Comparison of ENCODE assay signal across 17 cellular contexts in the genomic region with DNA sequence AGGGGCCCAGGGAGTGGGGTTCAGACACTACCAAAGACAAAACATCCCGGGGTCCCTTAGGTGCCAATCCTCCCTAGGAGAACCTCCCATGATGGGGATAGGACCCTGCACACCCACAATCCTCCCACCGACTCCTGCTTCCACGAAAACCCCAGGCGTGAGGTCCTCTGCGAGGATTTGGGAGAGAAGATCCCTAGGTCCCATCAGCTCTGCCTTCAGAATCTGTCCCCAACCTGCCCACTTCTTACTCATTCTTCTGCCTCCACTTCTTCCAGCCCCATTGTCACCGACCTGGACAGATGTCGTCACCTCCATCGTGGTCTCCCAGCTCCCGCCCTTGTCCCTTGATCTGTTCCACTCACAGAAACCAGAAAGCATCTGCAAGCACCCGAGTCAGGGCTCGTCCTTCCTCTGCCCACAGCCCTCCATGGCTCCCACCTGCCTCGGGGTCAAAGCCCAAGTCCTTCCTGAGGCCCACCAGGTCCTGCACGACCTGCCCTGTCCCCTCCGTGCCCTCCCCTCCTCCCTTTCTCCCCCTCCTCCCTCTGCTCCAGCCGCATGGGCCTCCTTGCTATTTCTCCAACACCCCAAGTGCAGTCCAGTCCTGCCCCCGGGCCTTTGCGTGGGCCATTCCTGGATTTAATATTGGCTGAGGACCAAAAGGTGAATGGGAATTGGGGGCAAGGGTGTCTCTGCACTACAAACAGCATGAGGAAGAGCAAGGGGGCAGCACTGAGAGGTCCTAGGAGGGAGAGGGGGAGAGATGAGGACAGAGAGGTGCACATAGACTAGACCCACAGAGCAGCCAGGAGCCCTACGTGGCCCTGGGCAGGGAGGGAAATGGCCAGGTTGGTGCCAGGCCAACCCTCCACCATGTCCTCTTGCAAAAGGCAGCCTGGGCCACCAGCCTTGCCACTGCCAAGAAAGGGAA. TPM values are rescaled to one million over a fixed set of nuclear protein-coding genes. Genes with fewer than 3 reads are reported as not detected.
DNase-seq lines count a peak whose midpoint lies in the region; ATAC-seq and TF ChIP-seq lines count a peak whose summit lies in the region.
"Had no signal": no experiment of that assay in that cellular context is flagged by ENCODE, and none has a peak within 500 bp of the region (broad histone marks: within the 10 kb centered on the region; RNA-seq: fewer than 3 reads in every experiment).

No MANE protein-coding gene starts in this region.

- no peak overlapping the region for H2AK5ac ChIP-seq in mesenchymal stem cell (ENCODE audit: low read length, severe bottlenecking)

- H3K9me3 Mint-ChIP-seq in activated CD4-positive, alpha-beta T cell treated with anti-CD3 and anti-CD28 coated beads, Interleukin-2, amount 10 ng/mL, durations not matched to agents 7 days and 5 days, result no peaks in the 10 kb centered on the region
- H3K9me3 Mint-ChIP-seq: activated CD4-positive, alpha-beta T cell treated with anti-CD3 and anti-CD28 coated beads, Interleukin-2, amount 10 ng/mL, durations not matched to agents 24 days and 14 days had no signal

- TF ChIP-seq CTCF in GM12872 (IDR thresholded peaks at IDR 0.05; ENCODE audit: insufficient read depth, low read depth, low read length), result peak; percentile 18; the same call in 1 of the 3 replicates

- no peaks in the 10 kb centered on the region for H3K9me3 ChIP-seq in stomach smooth muscle (ENCODE audit: control insufficient read depth in 2 of 2, low read length in 2 of 2)
- no peaks in the 10 kb centered on the region for H3K9me3 ChIP-seq in mesenchymal stem cell (ENCODE audit: control insufficient read depth, low read length)
- H3K9me3 ChIP-seq: SJSA1 had no signal

- H3K36me3 ChIP-seq in stomach smooth muscle (ENCODE audit: control insufficient read depth in 2 of 2, insufficient read depth in 2 of 2, low read length in 2 of 2) (peaks cover 9 to 13% of the 10 kb centered on the region in 2 donors), mesenchymal stem cell (ENCODE audit: control insufficient read depth in 1 of 2, insufficient read depth in 2 of 2, low read depth in 1 of 2, low read length in 2 of 2) (peaks cover 19 to 31% of the 10 kb centered on the region in 2 experiments)

- H3K27me3 Mint-ChIP-seq in activated CD4-positive, alpha-beta T cell treated with anti-CD3 and anti-CD28 coated beads, Interleukin-2, amount 10 ng/mL, durations not matched to agents 7 days and 5 days, result peaks cover 13% of the 10 kb centered on the region

- H3K4me3 Mint-ChIP-seq in activated CD4-positive, alpha-beta T cell treated with anti-CD3 and anti-CD28 coated beads, Interleukin-2, amount 10 ng/mL, durations not matched to agents 7 days and 5 days, result no peak overlapping the region
- H3K4me3 Mint-ChIP-seq: activated CD4-positive, alpha-beta T cell treated with anti-CD3 and anti-CD28 coated beads, Interleukin-2, amount 10 ng/mL, durations not matched to agents 24 days and 14 days had no signal

- H3K4me3 ChIP-seq in stomach smooth muscle (ENCODE audit: low read length in 2 of 2) (peak overlapping the region in 1 of 2 donors; percentile 58), mesenchymal stem cell (ENCODE audit: insufficient read depth in 1 of 2, low read depth in 1 of 2, low read length in 2 of 2) (peak overlapping the region in 1 of 2 experiments; percentile 45)
- H3K4me3 ChIP-seq: SJSA1 had no signal

- POLR2A ChIA-PET in activated CD4-positive, alpha-beta T cell treated with anti-CD3 and anti-CD28 coated beads, Interleukin-2, amount 10 ng/mL, durations not matched to agents 7 days and 5 days (lab: Charles Lee), result no interaction called here

- no peak overlapping the region for H2BK15ac ChIP-seq in mesenchymal stem cell (ENCODE audit: low read depth, poor library complexity, severe bottlenecking)

- H3K4me1 Mint-ChIP-seq in activated CD4-positive, alpha-beta T cell treated with anti-CD3 and anti-CD28 coated beads, Interleukin-2, amount 10 ng/mL, durations not matched to agents 7 days and 5 days, result no peaks in the 10 kb centered on the region
- H3K4me1 Mint-ChIP-seq: activated CD4-positive, alpha-beta T cell treated with anti-CD3 and anti-CD28 coated beads, Interleukin-2, amount 10 ng/mL, durations not matched to agents 24 days and 14 days had no signal

- no peak overlapping the region for H2BK5ac ChIP-seq in mesenchymal stem cell (ENCODE audit: low read depth, low read length, poor library complexity, severe bottlenecking)

- H3K27ac Mint-ChIP-seq in activated CD4-positive, alpha-beta T cell treated with anti-CD3 and anti-CD28 coated beads, Interleukin-2, amount 10 ng/mL, durations not matched to agents 7 days and 5 days, result no peak overlapping the region
- H3K27ac Mint-ChIP-seq: activated CD4-positive, alpha-beta T cell treated with anti-CD3 and anti-CD28 coated beads, Interleukin-2, amount 10 ng/mL, durations not matched to agents 24 days and 14 days had no signal

- H3K4me1 ChIP-seq in stomach smooth muscle (ENCODE audit: control insufficient read depth, insufficient read depth, low read length), result peaks cover 52% of the 10 kb centered on the region
- peaks cover 39% of the 10 kb centered on the region for H3K4me1 ChIP-seq in mesenchymal stem cell (ENCODE audit: control insufficient read depth, insufficient read depth, low read depth, low read length)

- H3K27ac ChIP-seq in angular gyrus (ENCODE audit: low read depth, low read length), result peak overlapping the region; percentile 88
- H3K27ac ChIP-seq in stomach smooth muscle (ENCODE audit: low read length), result peak overlapping the region; percentile 18
- no peak overlapping the region for H3K27ac ChIP-seq in mesenchymal stem cell (ENCODE audit: low read length, poor library complexity, severe bottlenecking)
- H3K27ac ChIP-seq: parathyroid adenoma, SJSA1, spleen had no signal

- H4K8ac ChIP-seq in mesenchymal stem cell (ENCODE audit: low read length), result no peak overlapping the region

- 89% methylated on average over 18 of the region's 18 CpGs for WGBS in mesenchymal stem cell

- no peak overlapping the region for H4K91ac ChIP-seq in mesenchymal stem cell (ENCODE audit: low read length)

- no peak overlapping the region for H3K9ac ChIP-seq in stomach smooth muscle (ENCODE audit: low read length in 2 of 2)
- H3K9ac ChIP-seq in mesenchymal stem cell (ENCODE audit: low read length), result no peak overlapping the region
- H3K9ac ChIP-seq: parathyroid adenoma had no signal

- no peak for ATAC-seq in GM19328 (IDR thresholded peaks at IDR 0.05; ENCODE audit: unreplicated experiment)

- no peak overlapping the region for H3K23ac ChIP-seq in mesenchymal stem cell (ENCODE audit: low read length in 2 of 2)

- H3K4ac ChIP-seq in mesenchymal stem cell (ENCODE audit: low read depth in 1 of 2, low read length in 2 of 2), result no peak overlapping the region

- no peak overlapping the region for H3K14ac ChIP-seq in mesenchymal stem cell (ENCODE audit: low read length in 2 of 2)

- CTCF ChIA-PET in activated CD4-positive, alpha-beta T cell treated with anti-CD3 and anti-CD28 coated beads, Interleukin-2, amount 10 ng/mL, durations not matched to agents 7 days and 5 days (lab: Charles Lee), result no interaction called here

- H2BK120ac ChIP-seq in mesenchymal stem cell (ENCODE audit: low read depth, low read length), result no peak overlapping the region

- H3K18ac ChIP-seq in mesenchymal stem cell (ENCODE audit: low read depth in 1 of 2, low read length in 2 of 2), result no peak overlapping the region

- no peak overlapping the region for H3K4me2 ChIP-seq in mesenchymal stem cell (ENCODE audit: low read length, poor library complexity, severe bottlenecking)

- H2BK12ac ChIP-seq in mesenchymal stem cell (ENCODE audit: low read length in 2 of 2), result no peak overlapping the region

- DNase-seq in globus pallidus (ENCODE audit: low spot score) (peak; percentile 35), mesenchymal stem cell (no peak), DMS79 (lab: John Stamatoyannopoulos, UW) (no peak)
- DNase-seq in activated CD4-positive, alpha-beta T cell treated with anti-CD3 and anti-CD28 coated beads, Interleukin-2, amount 10 ng/mL, durations not matched to agents 7 days and 5 days, result no peak
- DNase-seq: activated CD4-positive, alpha-beta T cell treated with anti-CD3 and anti-CD28 coated beads, Interleukin-2, amount 10 ng/mL, durations not matched to agents 24 days and 14 days; activated T-cell treated with anti-CD3 and anti-CD28 coated beads, Interleukin-2, amount 50 U/mL, for 48 hours; NCI-H187 treated with DMSO at 0.1 percent for 48 hours; NCI-H510A; OCI-M1; spleen; stimulated activated naive CD4-positive, alpha-beta T cell had no signal

- no peak overlapping the region for H2AFZ ChIP-seq in mesenchymal stem cell (ENCODE audit: low read depth, low read length)
- H2AFZ ChIP-seq: parathyroid adenoma had no signal

- H3K79me1 ChIP-seq in mesenchymal stem cell (replicated peaks; ENCODE audit: low read length, poor library complexity, severe bottlenecking), result peaks cover 59% of the 10 kb centered on the region

- H3K27me3 ChIP-seq in stomach smooth muscle (ENCODE audit: control insufficient read depth in 1 of 2, insufficient read depth in 2 of 2, low read length in 2 of 2) (no peaks in the 10 kb centered on the region), mesenchymal stem cell (ENCODE audit: control insufficient read depth in 1 of 2, insufficient read depth in 1 of 2, low read length in 2 of 2) (peaks cover 0 to 3% of the 10 kb centered on the region in 2 experiments)
- H3K27me3 ChIP-seq: SJSA1 had no signal

- H3K36me3 Mint-ChIP-seq in activated CD4-positive, alpha-beta T cell treated with anti-CD3 and anti-CD28 coated beads, Interleukin-2, amount 10 ng/mL, durations not matched to agents 7 days and 5 days (ENCODE audit: low read depth), result no peaks in the 10 kb centered on the region

RNA-seq across cellular contexts. Expression of a gene that starts 51.3 kb away (rescaled TPM):
- polyA plus RNA-seq in mesenchymal stem cell (2013, experiment 1 of 2), result 35.3 TPM
- 33.9 TPM for polyA plus RNA-seq in mesenchymal stem cell (2013, experiment 2 of 2)
- total RNA-seq in activated CD4-positive, alpha-beta T cell treated with anti-CD3 and anti-CD28 coated beads, Interleukin-2, amount 10 ng/mL, durations not matched to agents 7 days and 5 days, result under 1 TPM; 0.02 to 0.08 TPM
